ENCODE assay signal across 12 cellular contexts in the genomic region with DNA sequence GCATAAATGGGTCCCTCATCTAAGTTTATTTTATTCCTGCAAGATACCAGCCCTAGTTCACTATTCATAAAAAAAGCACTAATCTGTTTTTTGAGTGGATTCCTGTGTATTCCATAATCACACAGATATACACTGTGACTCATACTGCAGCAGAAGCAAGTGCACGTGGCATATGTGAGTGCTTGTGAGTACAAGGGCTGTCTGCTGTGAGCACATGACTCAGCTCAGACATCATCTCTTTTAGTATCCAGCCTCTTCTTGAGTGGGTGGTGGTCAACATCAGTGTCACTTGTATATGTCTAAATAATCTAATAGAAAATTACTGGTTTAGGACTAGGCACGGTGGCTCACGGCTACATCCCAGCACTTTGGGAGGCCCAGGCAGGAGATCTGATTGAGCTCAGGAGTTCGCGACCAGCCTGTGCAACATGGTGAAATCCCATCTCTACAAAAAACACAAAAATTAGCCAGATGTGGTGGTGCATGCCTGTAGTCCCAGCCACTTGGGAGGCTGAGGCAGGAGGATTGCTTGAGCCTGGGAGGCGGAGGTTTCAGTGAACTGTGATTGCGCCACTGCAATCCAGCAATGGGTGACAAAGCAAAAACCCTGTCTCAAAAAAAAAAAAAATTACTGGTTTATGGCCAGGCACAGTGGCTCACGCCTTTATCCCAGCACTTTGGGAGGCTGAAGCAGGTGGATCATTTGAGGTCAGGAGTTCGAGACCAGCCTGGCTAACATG. TPM values are rescaled to one million over a fixed set of nuclear protein-coding genes. Genes with fewer than 3 reads are reported as not detected.
A peak's percentile ranks its signal among the peaks of the same experiment; 100 is the strongest.
DNase-seq lines count a peak whose midpoint lies in the region; ATAC-seq and TF ChIP-seq lines count a peak whose summit lies in the region.
"Had no signal": no experiment of that assay in that cellular context is flagged by ENCODE, and none has a peak within 500 bp of the region (broad histone marks: within the 10 kb centered on the region; RNA-seq: fewer than 3 reads in every experiment).

No MANE protein-coding gene starts in this region.

- no peak overlapping the region for H2AFZ ChIP-seq in Karpas-422 (ENCODE audit: low read length)

- no peaks in the 10 kb centered on the region for H3K36me3 ChIP-seq in Karpas-422 (ENCODE audit: insufficient read depth, low read length)

- peaks cover 24% of the 10 kb centered on the region for H3K36me3 Mint-ChIP-seq in osteocyte (ENCODE audit: unreplicated experiment)

- H3K27ac Mint-ChIP-seq in osteocyte (ENCODE audit: unreplicated experiment) = peak overlapping the region; percentile 86
- H3K27ac Mint-ChIP-seq: nephron progenitor cell; T-helper 1 cell treated with Interleukin-12 subunit alpha and Interleukin-12 subunit beta and Interleukin-4 antibody, amounts not matched to agents 30 μg/mL and 1 μg/mL, for 36 hours had no signal

- DNase-seq in Caki2 (ENCODE audit: low read depth) (peak; percentile 71), epithelial cell of prostate (ENCODE audit: low read depth, low spot score) (peak; percentile 71), osteocyte (ENCODE audit: extremely low spot score, unreplicated experiment) (no peak), NCI-H1048 (lab: John Stamatoyannopoulos, UW) (no peak), Karpas-422 (no peak), LoVo (ENCODE audit: low spot score) (no peak)
- DNase-seq: activated T-cell treated with anti-CD3 and anti-CD28 coated beads, Interleukin-2, amount 50 U/mL, for 48 hours; NCI-H1694 treated with DMSO at 0.1 percent for 48 hours; nephron progenitor cell had no signal

- H3K27me3 Mint-ChIP-seq in osteocyte (ENCODE audit: unreplicated experiment) = no peaks in the 10 kb centered on the region

- H3K4me3 Mint-ChIP-seq in osteocyte (ENCODE audit: unreplicated experiment) = no peak overlapping the region
- H3K4me3 Mint-ChIP-seq: nephron progenitor cell; T-helper 1 cell treated with Interleukin-12 subunit alpha and Interleukin-12 subunit beta and Interleukin-4 antibody, amounts not matched to agents 30 μg/mL and 1 μg/mL, for 36 hours had no signal

- H4K20me1 ChIP-seq in Karpas-422 (ENCODE audit: insufficient read depth, low read depth, low read length) = no peaks in the 10 kb centered on the region

- H3K27me3 ChIP-seq in Karpas-422 (ENCODE audit: low read length) = no peaks in the 10 kb centered on the region

- H3K9me3 ChIP-seq in Karpas-422 (ENCODE audit: low read length) = no peaks in the 10 kb centered on the region

- peaks cover 15% of the 10 kb centered on the region for H3K4me1 Mint-ChIP-seq in osteocyte (ENCODE audit: unreplicated experiment)
- H3K4me1 Mint-ChIP-seq: nephron progenitor cell had no signal

- TF ChIP-seq CTCF in osteocyte (IDR thresholded peaks at IDR 0.05) = no peak

- no peak overlapping the region for H3K4me3 ChIP-seq in Karpas-422 (ENCODE audit: low read length)

- H3K9me3 Mint-ChIP-seq in osteocyte (ENCODE audit: unreplicated experiment) = no peaks in the 10 kb centered on the region
- H3K9me3 Mint-ChIP-seq: nephron progenitor cell; T-helper 1 cell treated with Interleukin-12 subunit alpha and Interleukin-12 subunit beta and Interleukin-4 antibody, amounts not matched to agents 30 μg/mL and 1 μg/mL, for 36 hours had no signal

- no peaks in the 10 kb centered on the region for H3K4me1 ChIP-seq in Karpas-422 (ENCODE audit: low read length)

- in situ Hi-C loops in Caki2 (cut with HindIII; ENCODE audit: low pct_unique_long_range_greater_than_20kb, low sequenced_read_pairs) = no loop called here

- no peaks in the 10 kb centered on the region for H3K9me2 ChIP-seq in Karpas-422 (replicated peaks; ENCODE audit: insufficient read depth, low read length)

- H3K79me2 ChIP-seq in Karpas-422 (ENCODE audit: low read length) = no peaks in the 10 kb centered on the region

- peak overlapping the region; percentile 56 for H3K27ac ChIP-seq in epithelial cell of prostate
- no peak overlapping the region for H3K27ac ChIP-seq in Karpas-422 (ENCODE audit: low read length)

- ATAC-seq in HG03521 (IDR thresholded peaks at IDR 0.05; ENCODE audit: unreplicated experiment) = no peak

- H3K4me2 ChIP-seq in Karpas-422 (ENCODE audit: low read depth, low read length, poor library complexity, severe bottlenecking) = no peak overlapping the region

- H3K9ac ChIP-seq in Karpas-422 (ENCODE audit: low read length) = no peak overlapping the region

TF ChIP-seq in PFSK-1, 5 proteins besides CTCF, POLR2A, EP300 and RAD21:
- TF ChIP-seq POLR2AphosphoS5 (IDR thresholded peaks at IDR 0.05; ENCODE audit: low read depth, low read length) (no peak), FOXP2 (optimal IDR thresholded peaks at IDR 0.05; ENCODE audit: borderline replicate concordance, extremely low read depth, extremely low read length, insufficient read depth) (no peak), SIN3A (IDR thresholded peaks at IDR 0.05; ENCODE audit: borderline replicate concordance, insufficient read depth, low read length) (peak; percentile 30; the same call in 1 of the 2 replicates), REST (IDR thresholded peaks at IDR 0.05; ENCODE audit: insufficient read depth in 1 of 2, low read depth in 2 of 2, low read length in 2 of 2) (no peak)

RNA-seq across cellular contexts. Expression of gene NIPA2, which starts 49.8 kb away (rescaled TPM):
- total RNA-seq in Caki2 (2014; rRNA removed; shearing (Covaris generic); ENCODE audit: low replicate concordance) = 130 and 160 TPM in 2 replicates
- 73.7 TPM for polyA plus RNA-seq in PFSK-1 (2012; ENCODE audit: insufficient read length, low read depth)
- total RNA-seq in osteocyte = 57.1 TPM in 2 replicates
- total RNA-seq in Karpas-422 (2014; rRNA removed; shearing (Covaris generic); ENCODE audit: low replicate concordance) = 40.2 and 76.7 TPM in 2 replicates

Comparison
In these comparisons a context has a peak if more than half of its experiments do, and no peak if none do; other contexts are left out.
1. DNase-seq: peak in Caki2 (single experiment) and epithelial cell of prostate (single experiment); none in osteocyte (single experiment), NCI-H1048 (single experiment), Karpas-422 (single experiment) and LoVo (single experiment).